ENCODE assay signal across 1 cellular context in genomic region chr19:36837902-36838783, GRCh38.
TF ChIP-seq lines count a peak whose summit lies in the region.

Gene ZNF790 (minus strand): TSS chr19:36838387. CDS start chr19:36825619, 12,768 bp downstream.

TF ChIP-seq in HEK293, 187 proteins besides CTCF, POLR2A, EP300 and RAD21 (continued from another document and continues in another):
- TF ChIP-seq PRDM2 (tag by site-specific recombination; IDR thresholded peaks at IDR 0.05; ENCODE audit: borderline replicate concordance) (0 out of 2 replicates have a peak, but pooled peaks have one; percentile 86), ZNF792 (tag by site-specific recombination; IDR thresholded peaks at IDR 0.05) (peak; percentile 94), WT1 (tag by site-specific recombination; IDR thresholded peaks at IDR 0.05) (peak; percentile 79), ZNF596 (tag by site-specific recombination; IDR thresholded peaks at IDR 0.05) (no peak), ZNF473 (tag by site-specific recombination; IDR thresholded peaks at IDR 0.05) (peak; percentile 67; the same call in 1 of the 2 replicates), ZNF169 (tag by site-specific recombination; IDR thresholded peaks at IDR 0.05) (peak; percentile 97), SALL2 (tag by site-specific recombination; IDR thresholded peaks at IDR 0.05; ENCODE audit: borderline replicate concordance) (no peak), BCL6B (tag by site-specific recombination; IDR thresholded peaks at IDR 0.05) (no peak; the same call in 1 of the 2 replicates), ZNF157 (tag by site-specific recombination; IDR thresholded peaks at IDR 0.05) (peak; percentile 52; the same call in 1 of the 2 replicates), ZBTB26 (tag by site-specific recombination; optimal IDR thresholded peaks at IDR 0.05) (peak; percentile 95), ZNF404 (tag by site-specific recombination; IDR thresholded peaks at IDR 0.05) (no peak), PRDM10 (tag by site-specific recombination; IDR thresholded peaks at IDR 0.05) (peak; percentile 99), ZBTB48 (tag by site-specific recombination; IDR thresholded peaks at IDR 0.05) (peak; percentile 100), ZNF677 (tag by site-specific recombination; IDR thresholded peaks at IDR 0.05) (no peak), ZFP41 (tag by site-specific recombination; IDR thresholded peaks at IDR 0.05; ENCODE audit: borderline replicate concordance) (no peak), ZNF449 (tag by site-specific recombination; IDR thresholded peaks at IDR 0.05) (no peak), ZIC2 (tag by site-specific recombination; IDR thresholded peaks at IDR 0.05) (peak; percentile 73), ZNF791 (tag by site-specific recombination; IDR thresholded peaks at IDR 0.05) (peak; percentile 85), ZNF423 (tag by site-specific recombination; IDR thresholded peaks at IDR 0.05) (no peak), ZXDB (tag by site-specific recombination; IDR thresholded peaks at IDR 0.05) (peak; percentile 99), ZNF837 (tag by site-specific recombination; IDR thresholded peaks at IDR 0.05) (peak; percentile 98), ZBTB44 (tag by site-specific recombination; IDR thresholded peaks at IDR 0.05) (no peak; the same call in 1 of the 2 replicates), ZNF354C (tag by site-specific recombination; IDR thresholded peaks at IDR 0.05; ENCODE audit: borderline replicate concordance, low read depth) (peak; percentile 59; the same call in 1 of the 2 replicates), SP7 (tag by site-specific recombination; IDR thresholded peaks at IDR 0.05) (peak; percentile 98), HOXC10 (CRISPR knock-in tag; IDR thresholded peaks at IDR 0.05) (no peak), ZNF707 (tag by site-specific recombination; IDR thresholded peaks at IDR 0.05) (peak; percentile 38; the same call in 1 of the 2 replicates), OSR2 (tag by site-specific recombination; IDR thresholded peaks at IDR 0.05) (peak; percentile 76), ZNF670 (tag by site-specific recombination; IDR thresholded peaks at IDR 0.05; ENCODE audit: low read depth) (peak; percentile 80; the same call in 1 of the 2 replicates), ZNF223 (tag by site-specific recombination; IDR thresholded peaks at IDR 0.05) (0 out of 2 replicates have a peak, but pooled peaks have one; percentile 6), ZNF202 (tag by site-specific recombination; IDR thresholded peaks at IDR 0.05; ENCODE audit: borderline replicate concordance) (no peak), ZNF132 (tag by site-specific recombination; IDR thresholded peaks at IDR 0.05; ENCODE audit: borderline replicate concordance) (no peak), ZNF366 (tag by site-specific recombination; conservative IDR thresholded peaks at IDR 0.05) (peak; percentile 98), ZNF549 (tag by site-specific recombination; IDR thresholded peaks at IDR 0.05) (no peak), ZNF341 (tag by site-specific recombination; IDR thresholded peaks at IDR 0.05; ENCODE audit: low read depth) (peak; percentile 73; the same call in 1 of the 2 replicates), ZNF600 (tag by site-specific recombination; IDR thresholded peaks at IDR 0.05) (peak; percentile 100), ZNF560 (tag by site-specific recombination; IDR thresholded peaks at IDR 0.05; ENCODE audit: borderline replicate concordance) (no peak), ZNF626 (tag by site-specific recombination; IDR thresholded peaks at IDR 0.05) (no peak; the same call in 1 of the 2 replicates), ZNF18 (tag by site-specific recombination; IDR thresholded peaks at IDR 0.05) (peak; percentile 72; the same call in 1 of the 2 replicates), ZNF175 (tag by site-specific recombination; IDR thresholded peaks at IDR 0.05) (no peak), ZNF211 (tag by site-specific recombination; IDR thresholded peaks at IDR 0.05; ENCODE audit: low read depth) (0 out of 2 replicates have a peak, but pooled peaks have one; percentile 27), ZNF155 (tag by site-specific recombination; IDR thresholded peaks at IDR 0.05) (0 out of 2 replicates have a peak, but pooled peaks have one; percentile 53), ZNF416 (tag by site-specific recombination; IDR thresholded peaks at IDR 0.05) (peak; percentile 19), ZNF112 (tag by site-specific recombination; IDR thresholded peaks at IDR 0.05) (no peak), ZNF704 (tag by site-specific recombination; IDR thresholded peaks at IDR 0.05) (no peak), GFI1B (tag by site-specific recombination; IDR thresholded peaks at IDR 0.05) (peak; percentile 94), ZNF19 (tag by site-specific recombination; IDR thresholded peaks at IDR 0.05; ENCODE audit: low read depth) (peak; percentile 95)
